Comparison of ENCODE assay signal across 8 cellular contexts in the genomic region with DNA sequence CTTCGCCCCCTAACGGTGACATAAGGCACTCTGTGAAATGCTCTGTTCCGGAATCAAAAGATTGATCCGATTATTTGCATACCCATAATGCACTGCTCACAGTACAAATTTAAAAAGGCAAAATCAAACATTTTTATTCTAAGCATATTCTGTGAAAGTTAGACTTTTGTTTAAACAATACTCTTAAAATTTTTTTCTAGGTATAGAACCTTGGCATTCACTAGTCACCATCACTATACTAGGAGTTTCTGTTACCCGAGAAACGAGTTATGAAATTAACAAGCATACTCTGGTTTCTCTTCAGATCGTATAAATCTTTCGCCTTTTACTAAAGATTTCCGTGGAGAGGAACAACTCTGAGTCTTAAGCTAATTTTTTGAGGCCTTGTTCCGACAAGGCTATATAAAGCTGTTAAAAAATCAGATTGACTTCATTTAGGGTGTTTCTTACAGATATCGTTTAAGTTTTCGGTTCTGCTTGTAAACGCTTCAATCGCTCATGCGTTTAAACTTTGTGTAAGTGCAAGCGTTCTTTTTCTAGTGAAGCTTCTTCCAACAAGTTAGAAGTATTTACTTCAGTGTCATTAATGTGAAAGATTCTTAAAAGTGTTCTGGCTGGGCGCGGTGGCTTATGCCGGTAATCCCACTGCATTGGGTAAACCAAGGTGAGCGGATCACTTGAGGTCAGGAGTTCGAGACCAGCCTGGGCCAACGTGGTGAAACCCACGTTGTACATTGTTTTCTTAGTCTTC. TPM values are rescaled to one million over a fixed set of nuclear protein-coding genes. Genes with fewer than 3 reads are reported as not detected.
DNase-seq lines count a peak whose midpoint lies in the region; FAIRE-seq and TF ChIP-seq lines count a peak whose summit lies in the region.

A gene (plus strand): TSS at position 285 of the 751 bp plus-strand sequence.

- peaks cover under 1 to 2% of the 10 kb centered on the region in 2 donors for H3K4me1 ChIP-seq in neuronal stem cell (ENCODE audit: control insufficient read depth in 2 of 2, insufficient read depth in 1 of 2, low read depth in 1 of 2, low read length in 2 of 2)

- H3K9me3 ChIP-seq in neuronal stem cell (replicated peaks in 1 of 2; ENCODE audit: control insufficient read depth in 2 of 2, insufficient read depth in 1 of 2, low read depth in 1 of 2, low read length in 2 of 2): no peaks in the 10 kb centered on the region

- no peak within 1 kb of the TSS for H4K91ac ChIP-seq in neuronal stem cell (ENCODE audit: low read depth, low read length, poor library complexity)

- DNase-seq in GOT3 (lab: John Stamatoyannopoulos, UW) (peak; percentile 77), LNCaP clone FGC (ENCODE audit: low read depth) (peak; percentile 88), SHP77 (lab: John Stamatoyannopoulos, UW) (peak; percentile 99), frontal cortex (ENCODE audit: low spot score in 2 of 2) (peak; percentile 74 to 75), neuronal stem cell (ENCODE audit: low spot score) (peak; percentile 84), superior temporal gyrus (ENCODE audit: extremely low spot score) (peak; percentile 99)
- peak in 3 of 4 experiments; percentile 49 to 72 (median 60) for DNase-seq in activated naive CD4-positive, alpha-beta T cell (lab: John Stamatoyannopoulos, UW)

- no peaks in the 10 kb centered on the region for H3K36me3 ChIP-seq in neuronal stem cell (replicated peaks in 1 of 2; ENCODE audit: control insufficient read depth in 2 of 2, insufficient read depth in 2 of 2, low read length in 2 of 2)

- peak within 1 kb of the TSS; percentile 68 for H2AK5ac ChIP-seq in neuronal stem cell (ENCODE audit: low read depth, low read length)

- no peak within 1 kb of the TSS for H2BK15ac ChIP-seq in neuronal stem cell (ENCODE audit: low read length)

- peak; percentile 82 for TF ChIP-seq CTCF in LNCaP clone FGC (IDR thresholded peaks at IDR 0.05; ENCODE audit: control insufficient read depth, extremely low read depth, insufficient read depth)

- no peak within 1 kb of the TSS for H4K8ac ChIP-seq in neuronal stem cell (ENCODE audit: low read depth, low read length)

- H3K9ac ChIP-seq in neuronal stem cell (ENCODE audit: low read depth, low read length, poor library complexity): no peak within 1 kb of the TSS

- peak within 1 kb of the TSS; percentile 88 for H3K18ac ChIP-seq in neuronal stem cell (ENCODE audit: low read length)

- H3K27me3 ChIP-seq in neuronal stem cell (ENCODE audit: control insufficient read depth in 3 of 3, insufficient read depth in 3 of 3, low read depth in 1 of 3, low read length in 3 of 3): no peaks in the 10 kb centered on the region

- H3K79me1 ChIP-seq in neuronal stem cell (ENCODE audit: low read depth, low read length): peaks cover 1% of the 10 kb centered on the region

- no peak within 1 kb of the TSS for H3K23ac ChIP-seq in neuronal stem cell (ENCODE audit: low read depth, low read length, poor library complexity)

- no CpG with 5 or more reads among the region's 23 CpGs for WGBS in neuronal stem cell (ENCODE audit: extremely low coverage in 2 of 2, insufficient read length in 2 of 2, insufficient replicate concordance in 1 of 2), 2 donors

- no peak within 1 kb of the TSS for H3K14ac ChIP-seq in neuronal stem cell (ENCODE audit: low read length)

- H2BK120ac ChIP-seq in neuronal stem cell (ENCODE audit: low read depth, low read length): peak within 1 kb of the TSS; percentile 88

- H2BK12ac ChIP-seq in neuronal stem cell (ENCODE audit: low read length): no peak within 1 kb of the TSS

- FAIRE-seq in G401.6 (lab: Jason Lieb, UNC) (peak; percentile 98), frontal cortex (lab: Jason Lieb, UNC) (peak; percentile 88)

- peak within 1 kb of the TSS; percentile 76 for H2AFZ ChIP-seq in neuronal stem cell (ENCODE audit: low read length)

- H3K4me2 ChIP-seq in neuronal stem cell (ENCODE audit: insufficient read depth, low read length, poor library complexity, severe bottlenecking): peak within 1 kb of the TSS; percentile 34

- peak within 1 kb of the TSS; percentile 73 for H3K27ac ChIP-seq in neuronal stem cell (replicated peaks; ENCODE audit: low read length)

- no peak within 1 kb of the TSS for H2BK5ac ChIP-seq in neuronal stem cell (ENCODE audit: low read length)

- no peak within 1 kb of the TSS for H3K4ac ChIP-seq in neuronal stem cell (ENCODE audit: low read length)

- H3K4me3 ChIP-seq in LNCaP clone FGC (ENCODE audit: low read depth, low read length) (peak within 1 kb of the TSS; percentile 54), neuronal stem cell (ENCODE audit: low read length in 2 of 2) (peak within 1 kb of the TSS in 1 of 2 donors; percentile 45)

RNA-seq across cellular contexts. Expression of the gene that starts here (rescaled TPM):
- total RNA-seq in frontal cortex: not detected
- not detected for polyA plus RNA-seq in neuronal stem cell (2013, experiment 1 of 2)
- not detected for polyA plus RNA-seq in neuronal stem cell (2013, experiment 2 of 2)

Comparison
In these comparisons a context has a peak if more than half of its experiments do, and no peak if none do; other contexts are left out.
1. Peak in DNase-seq in frontal cortex; RNA of the gene not detected or under 1 TPM.